ENCODE assay signal across 1 cellular context in genomic region chr22:27122561-27122960, GRCh38.
TF ChIP-seq lines count a peak whose summit lies in the region.

No MANE protein-coding gene starts in this region.

TF ChIP-seq in HEK293, 187 proteins besides CTCF, POLR2A, EP300 and RAD21 (continued from another document):
- TF ChIP-seq ZBTB26 (tag by site-specific recombination; optimal IDR thresholded peaks at IDR 0.05), result no peak
- TF ChIP-seq PRDM1 (tag by site-specific recombination; IDR thresholded peaks at IDR 0.05), result no peak
- no peak for TF ChIP-seq PATZ1 (tag by site-specific recombination; IDR thresholded peaks at IDR 0.05)
- TF ChIP-seq ZNF449 (tag by site-specific recombination; IDR thresholded peaks at IDR 0.05), result no peak
- TF ChIP-seq ZNF157 (tag by site-specific recombination; IDR thresholded peaks at IDR 0.05), result no peak
